Comparison of ENCODE assay signal across 16 cellular contexts in the genomic region with DNA sequence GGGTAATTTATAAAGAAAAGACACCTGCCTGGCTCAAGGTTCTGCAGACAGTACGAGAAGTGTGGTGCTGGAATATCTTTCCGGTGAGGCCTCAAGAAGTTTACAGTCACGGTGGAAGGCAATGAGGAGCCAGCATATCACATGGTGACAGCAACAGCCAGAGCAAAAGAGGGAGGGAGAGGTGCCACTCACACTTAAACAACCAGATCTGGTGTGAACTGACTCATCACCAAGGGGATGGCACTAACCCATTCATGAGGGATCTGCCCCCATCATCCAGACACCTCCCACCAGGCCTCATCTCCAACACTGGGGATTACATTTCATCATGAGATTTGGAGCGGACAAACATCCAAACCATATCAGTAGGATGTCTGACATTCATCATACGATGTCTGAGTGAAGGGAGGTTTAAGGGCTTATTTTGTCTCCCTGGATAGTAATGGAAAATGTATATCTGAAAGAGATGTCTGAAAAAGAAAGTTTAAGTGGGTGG. TPM values are rescaled to one million over a fixed set of nuclear protein-coding genes. Genes with fewer than 3 reads are reported as not detected.
"Had no signal": no experiment of that assay in that cellular context is flagged by ENCODE, and none has a peak within 500 bp of the region (broad histone marks: within the 10 kb centered on the region; RNA-seq: fewer than 3 reads in every experiment).

No MANE protein-coding gene starts in this region.

- H3K9me3 ChIP-seq: right atrium auricular region, tibial nerve had no signal

- DNase-seq: activated CD8-positive, alpha-beta memory T cell treated with anti-CD3 and anti-CD28 coated beads for 24 hours; activated effector memory CD4-positive, alpha-beta T cell treated with anti-CD3 and anti-CD28 coated beads, Interleukin-2, amount 50 U/mL, for 16 hours; dermis blood vessel endothelial cell; effector memory CD8-positive, alpha-beta T cell; foreskin melanocyte; mesenchymal stem cell; naive thymus-derived CD8-positive, alpha-beta T cell; nucleus accumbens; Right ventricle myocardium superior; small intestine had no signal

- H3K27me3 ChIP-seq: right atrium auricular region, tibial nerve had no signal

- H3K9me3 Mint-ChIP-seq: effector memory CD8-positive, alpha-beta T cell; naive thymus-derived CD8-positive, alpha-beta T cell; stimulated activated memory B cell treated with anti-CD40 and anti-IgM and Interleukin-4, amounts not matched to agents 10 μg/mL and 1 μg/mL and 100 μg/mL, for 72 hours had no signal

- H3K4me1 Mint-ChIP-seq: stimulated activated memory B cell treated with anti-CD40 and anti-IgM and Interleukin-4, amounts not matched to agents 10 μg/mL and 1 μg/mL and 100 μg/mL, for 72 hours had no signal

- H3K4me1 ChIP-seq: right atrium auricular region, tibial nerve had no signal

- H3K27ac ChIP-seq: epithelial cell of prostate, right atrium auricular region, SK-N-MC, tibial nerve had no signal

- H3K27me3 Mint-ChIP-seq: effector memory CD8-positive, alpha-beta T cell; naive thymus-derived CD8-positive, alpha-beta T cell; progenitor cell of endocrine pancreas; stimulated activated memory B cell treated with anti-CD40 and anti-IgM and Interleukin-4, amounts not matched to agents 10 μg/mL and 1 μg/mL and 100 μg/mL, for 72 hours had no signal

- ATAC-seq: effector memory CD8-positive, alpha-beta T cell; naive thymus-derived CD8-positive, alpha-beta T cell; stimulated activated memory B cell treated with anti-CD40 and anti-IgM and Interleukin-4, amounts not matched to agents 10 μg/mL and 1 μg/mL and 100 μg/mL, for 72 hours had no signal

- H3K4me3 Mint-ChIP-seq: effector memory CD8-positive, alpha-beta T cell; naive thymus-derived CD8-positive, alpha-beta T cell; stimulated activated memory B cell treated with anti-CD40 and anti-IgM and Interleukin-4, amounts not matched to agents 10 μg/mL and 1 μg/mL and 100 μg/mL, for 72 hours had no signal

- H3K27ac Mint-ChIP-seq: progenitor cell of endocrine pancreas; stimulated activated memory B cell treated with anti-CD40 and anti-IgM and Interleukin-4, amounts not matched to agents 10 μg/mL and 1 μg/mL and 100 μg/mL, for 72 hours had no signal

- H3K4me3 ChIP-seq: right atrium auricular region, SK-N-MC, tibial nerve had no signal

RNA-seq across cellular contexts. Expression of a gene that starts 42.2 kb away (rescaled TPM):
- total RNA-seq: naive thymus-derived CD8-positive, alpha-beta T cell had no signal
